In the genomic region with DNA sequence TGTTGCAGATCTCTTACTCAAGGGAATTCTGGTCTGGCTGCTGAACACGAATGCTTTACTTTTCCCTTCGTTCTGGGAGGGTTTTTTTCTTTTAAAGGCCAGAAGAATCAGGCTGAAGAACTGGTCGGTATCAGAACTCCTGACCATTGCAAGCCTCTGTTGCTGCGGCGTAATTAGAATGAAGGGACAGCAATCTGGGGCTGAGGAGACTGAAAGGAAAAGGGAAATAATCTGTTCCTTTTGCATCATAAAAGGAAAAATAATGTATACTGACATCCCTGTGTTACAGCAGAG, we compare ENCODE assay signal across 8 cellular contexts. TPM values are rescaled to one million over a fixed set of nuclear protein-coding genes. Genes with fewer than 3 reads are reported as not detected.
DNase-seq lines count a peak whose midpoint lies in the region; ATAC-seq, FAIRE-seq and TF ChIP-seq lines count a peak whose summit lies in the region.

No MANE protein-coding gene starts in this region.

- H3K4me3 ChIP-seq in K562 (peak overlapping the region; percentile 83), right lobe of liver (peak overlapping the region; percentile 73 to 86 (median 85)), transverse colon (peak overlapping the region; percentile 63 to 83 (median 82))

- peaks cover 34% of the 10 kb centered on the region for H3K79me2 ChIP-seq in K562 (ENCODE audit: control insufficient read depth, insufficient read depth, low read length)

- 2% methylated on average over 5 of the region's 5 CpGs for WGBS in K562 (ENCODE audit: insufficient coverage, low coverage, missing lambda C conversion rate)
- 0% methylated on average over 5 of the region's 5 CpGs for WGBS in right lobe of liver (ENCODE audit: insufficient coverage, low coverage, low lambda C conversion rate, missing lambda C conversion rate)
- WGBS in transverse colon (ENCODE audit: low coverage in 1 of 2), 2 donors: 0 to 1% methylated on average over 3 to 5 of the region's 5 CpGs

- CTCF ChIA-PET in activated naive CD4-positive, alpha-beta T cell treated with anti-CD3 and anti-CD28 coated beads for 36 hours (lab: Charles Lee): no interaction called here
- CTCF ChIA-PET in K562 (lab: Yijun Ruan, JAX; ENCODE audit: low intra/inter-chr PET ratio): no interaction called here

- intact Hi-C loops in activated naive CD4-positive, alpha-beta T cell treated with anti-CD3 and anti-CD28 coated beads for 36 hours (cut with micrococcal nuclease): loop anchor here (2.0 kb wide), 2 partner anchors 16 to 956 kb away; a partner anchor contains a TSS
- intact Hi-C loops in K562 (cut with micrococcal nuclease): no loop called here
- intact Hi-C loops in right lobe of liver (cut with DNase I): no loop called here
- intact Hi-C loops in transverse colon (cut with DNase I; ENCODE audit: low total_unique reads): no loop called here

- TF ChIP-seq POLR2A in K562 (conservative IDR thresholded peaks at IDR 0.05) (no peak), right lobe of liver (IDR thresholded peaks at IDR 0.05) (no peak), transverse colon (IDR thresholded peaks at IDR 0.05) (no peak)

- no peaks in the 10 kb centered on the region for H3K36me3 ChIP-seq in K562 (ENCODE audit: control insufficient read depth, insufficient read depth, low read length)
- no peaks in the 10 kb centered on the region for H3K36me3 ChIP-seq in right lobe of liver
- no peaks in the 10 kb centered on the region for H3K36me3 ChIP-seq in transverse colon

- H3K27me3 Mint-ChIP-seq in activated naive CD4-positive, alpha-beta T cell treated with anti-CD3 and anti-CD28 coated beads for 36 hours (ENCODE audit: low read depth): no peaks in the 10 kb centered on the region

- peaks cover 0 to 9% of the 10 kb centered on the region in 2 experiments; a peak in 3 of 5 replicates for H3K4me1 ChIP-seq in K562 (replicated peaks in 1 of 2; ENCODE audit: control insufficient read depth in 2 of 2, insufficient read depth in 2 of 2, low read length in 2 of 2)
- H3K4me1 ChIP-seq in right lobe of liver: peaks cover 0 to 31% (median 10%) of the 10 kb centered on the region in 4 donors
- H3K4me1 ChIP-seq in transverse colon: peaks cover 0 to 22% (median 14%) of the 10 kb centered on the region in 4 donors

- no peak for DNase-seq in activated naive CD4-positive, alpha-beta T cell treated with anti-CD3 and anti-CD28 coated beads for 36 hours
- no peak for DNase-seq in activated naive CD4-positive, alpha-beta T cell (lab: John Stamatoyannopoulos, UW)
- no peak for DNase-seq in K562 (ENCODE audit: extremely low read depth in 1 of 4, low spot score in 3 of 4)
- DNase-seq in right lobe of liver: no peak
- DNase-seq in transverse colon: no peak
- no peak for DNase-seq in NCI-H526 treated with DMSO at 0.1 percent for 48 hours (lab: John Stamatoyannopoulos, UW)
- no peak for DNase-seq in NCI-H1694 (lab: John Stamatoyannopoulos, UW)
- no peak for DNase-seq in iPS-NIHi11 (ENCODE audit: low spot score)

- no peak for TF ChIP-seq EP300 in K562 (IDR thresholded peaks at IDR 0.05; ENCODE audit: low read length)
- TF ChIP-seq EP300 in transverse colon (IDR thresholded peaks at IDR 0.05; ENCODE audit: low read depth): no peak

- no peaks in the 10 kb centered on the region for H4K20me1 ChIP-seq in K562 (replicated peaks; ENCODE audit: control insufficient read depth, insufficient read depth, low read length)

- ATAC-seq in K562 (peak; percentile 20), right lobe of liver (peak; percentile 2 to 16 (median 4))

- H3K27me3 ChIP-seq in K562 (ENCODE audit: control insufficient read depth in 2 of 2, insufficient read depth in 2 of 2, low read length in 2 of 2) (no peaks in the 10 kb centered on the region; a peak in 1 of 5 replicates), right lobe of liver (no peaks in the 10 kb centered on the region), transverse colon (no peaks in the 10 kb centered on the region)

- no TSS peak for BruUV-seq in K562 (replicated peaks; lab: Mats Ljungman, UMichigan)

- peaks cover 4% of the 10 kb centered on the region for H3K9me3 Mint-ChIP-seq in activated naive CD4-positive, alpha-beta T cell treated with anti-CD3 and anti-CD28 coated beads for 36 hours

- TF ChIP-seq RAD21 in K562 (CRISPR knock-in tag; conservative IDR thresholded peaks at IDR 0.05 in 1 of 2, IDR thresholded peaks at IDR 0.05 in 1 of 2): no peak

- peak overlapping the region; percentile 66 for H3K27ac ChIP-seq in K562 (ENCODE audit: extremely low read depth, low read depth, low read length)
- H3K27ac ChIP-seq in right lobe of liver: peak overlapping the region; percentile 93
- peak overlapping the region; percentile 90 to 96 (median 94) for H3K27ac ChIP-seq in transverse colon

- H3K9me1 ChIP-seq in K562 (ENCODE audit: control insufficient read depth, insufficient read depth, low read length): no peaks in the 10 kb centered on the region

- POLR2A ChIA-PET in K562 (lab: Yijun Ruan, JAX): no interaction called here

- FAIRE-seq in K562 (lab: Jason Lieb, UNC): no peak

- peak overlapping the region; percentile 69 to 98 for H3K9ac ChIP-seq in K562 (ENCODE audit: insufficient read depth in 1 of 2, low read depth in 2 of 2, low read length in 2 of 2)

- no peaks in the 10 kb centered on the region for H3K36me3 Mint-ChIP-seq in activated naive CD4-positive, alpha-beta T cell treated with anti-CD3 and anti-CD28 coated beads for 36 hours (ENCODE audit: low read depth)

- H3K4me1 Mint-ChIP-seq in activated naive CD4-positive, alpha-beta T cell treated with anti-CD3 and anti-CD28 coated beads for 36 hours (ENCODE audit: low read depth): peaks cover 37% of the 10 kb centered on the region

- H2AFZ ChIP-seq in K562 (ENCODE audit: low read depth, low read length): peak overlapping the region; percentile 96

- peak overlapping the region; percentile 95 for H3K27ac Mint-ChIP-seq in activated naive CD4-positive, alpha-beta T cell treated with anti-CD3 and anti-CD28 coated beads for 36 hours

- H3K4me3 Mint-ChIP-seq in activated naive CD4-positive, alpha-beta T cell treated with anti-CD3 and anti-CD28 coated beads for 36 hours: peak overlapping the region; percentile 90

- in situ Hi-C loops in K562 (cut with MboI): no loop called here
- in situ Hi-C loops in transverse colon (cut with MboI; ENCODE audit: low pct_ligation_motif_present in 1 of 4, low pct_unique_long_range_greater_than_20kb in 1 of 4, low sequenced_read_pairs in 3 of 4): no loop called here

- peak overlapping the region; percentile 77 for H3K4me2 ChIP-seq in K562 (ENCODE audit: insufficient read depth, low read length)

- TF ChIP-seq CTCF in K562 (IDR thresholded peaks at IDR 0.05 in 2 of 3, conservative IDR thresholded peaks at IDR 0.05 in 1 of 3; ENCODE audit: insufficient read depth in 2 of 3, low read depth in 1 of 3, low read length in 3 of 3): no peak
- TF ChIP-seq CTCF in right lobe of liver (IDR thresholded peaks at IDR 0.05): no peak
- no peak for TF ChIP-seq CTCF in transverse colon (IDR thresholded peaks at IDR 0.05)

- H3K9me3 ChIP-seq in K562 (replicated peaks; ENCODE audit: control insufficient read depth, insufficient read depth, low read depth, low read length): no peaks in the 10 kb centered on the region
- H3K9me3 ChIP-seq in right lobe of liver: no peaks in the 10 kb centered on the region
- no peaks in the 10 kb centered on the region for H3K9me3 ChIP-seq in transverse colon

TF ChIP-seq in K562, 482 proteins besides CTCF, POLR2A, EP300 and RAD21 (continues in another document):
- no peak for TF ChIP-seq XRCC5 (IDR thresholded peaks at IDR 0.05; ENCODE audit: low read depth, low read length)

RNA-seq across cellular contexts. Expression of a gene that starts 0.7 kb away (rescaled TPM):
- 10 to 100 TPM; 29.6 to 31.7 TPM for total RNA-seq in activated naive CD4-positive, alpha-beta T cell treated with anti-CD3 and anti-CD28 coated beads for 36 hours
- 49.8 and 77.7 TPM in 2 replicates for total RNA-seq in K562 (2011; cell fraction: chromatin; rRNA removed; ENCODE audit: low replicate concordance)
- total RNA-seq in K562 (2011; cell fraction: nucleolus; rRNA removed): 44.7 and 62.4 TPM in 2 replicates
- 83.0 and 88.7 TPM in 2 replicates for total RNA-seq in K562 (2011; cell fraction: nucleoplasm; rRNA removed)
- total RNA-seq in K562 (2014; rRNA removed) (7.6 and 9.9 TPM in 2 replicates), K562 (2014; rRNA removed; fragmentation: Illumina TruSeq; extraction: Trizol) (18.0 and 20.3 TPM in 2 replicates), K562 (2015; rRNA removed; fragmentation: Illumina TruSeq; extraction: Trizol) (14.7 and 16.1 TPM in 2 replicates), K562 (2021) (12.0 and 13.8 TPM in 2 replicates), right lobe of liver (100 to 1,000 TPM in 2 of 6 experiments, 10 to 100 TPM in 4; 58.9 to 126 (median 82.1) TPM), transverse colon (10 to 100 TPM; 12.9 to 31.5 (median 20.3) TPM)
- polyA plus RNA-seq in K562 (2011; rRNA removed) (49.2 and 84.0 TPM in 2 replicates), K562 (2014; fragmentation: Illumina TruSeq; extraction: Trizol) (19.5 and 23.9 TPM in 2 replicates), K562 (2014; fragmentation: Nextera tagmentation; extraction: Ambion mirVana) (10 to 100 TPM; 17.4 to 20.3 TPM), K562 (2014; rRNA removed) (15.2 and 19.8 TPM in 2 replicates)
- polyA plus RNA-seq in K562 (2011; cell fraction: cytosol; rRNA removed): 15.9 and 24.3 TPM in 2 replicates
- 22.4 and 29.3 TPM in 2 replicates for polyA plus RNA-seq in K562 (2011; cell fraction: nucleus; rRNA removed)
- polyA plus RNA-seq in K562 (2012): 17.8 and 51.5 TPM in 2 replicates
- polyA minus RNA-seq in K562 (2011; rRNA and poly(A)+ RNA removed): 41.8 and 79.6 TPM in 2 replicates
- 13.2 and 23.8 TPM in 2 replicates for polyA minus RNA-seq in K562 (2011; cell fraction: cytosol; rRNA and poly(A)+ RNA removed)
- 11.6 and 16.3 TPM in 2 replicates for polyA minus RNA-seq in K562 (2011; cell fraction: nucleus; rRNA and poly(A)+ RNA removed)
